Comparison of ENCODE assay signal across 10 cellular contexts in genomic region chr19:2774953-2775555, GRCh38. TPM values are rescaled to one million over a fixed set of nuclear protein-coding genes. Genes with fewer than 3 reads are reported as not detected.
DNase-seq lines count a peak whose midpoint lies in the region; TF ChIP-seq lines count a peak whose summit lies in the region.
"Had no signal": no experiment of that assay in that cellular context is flagged by ENCODE, and none has a peak within 500 bp of the region (broad histone marks: within the 10 kb centered on the region; RNA-seq: fewer than 3 reads in every experiment).

No MANE protein-coding gene starts in this region.

- H3K36me3 Mint-ChIP-seq in T-helper 2 cell treated with Interferon-gamma antibody and Interleukin-4, amounts not matched to agents 5 μg/mL and 100 μg/mL, for 36 hours (ENCODE audit: low read depth): peaks cover 16% of the 10 kb centered on the region

- whole genome bisulfite sequencing in stomach, 5 donors: 82 to 88% (median 83%) methylated on average over 13 to 24 of the region's 24 CpGs

- H3K9me3 ChIP-seq in breast epithelium (no peaks in the 10 kb centered on the region), stomach (no peaks in the 10 kb centered on the region)
- H3K9me3 ChIP-seq: prostate gland had no signal

- H3K9me3 Mint-ChIP-seq in T-helper 2 cell treated with Interferon-gamma antibody and Interleukin-4, amounts not matched to agents 5 μg/mL and 100 μg/mL, for 36 hours: no peaks in the 10 kb centered on the region

- intact Hi-C loops in breast epithelium (cut with DNase I; ENCODE audit: low total_unique reads) (no loop called here), stomach (cut with DNase I; ENCODE audit: low total_unique reads) (no loop called here)

- H3K4me3 ChIP-seq in breast epithelium (peak overlapping the region; percentile 19 to 55 (median 27)), stomach (peak overlapping the region in 1 of 4 donors; percentile 13)
- H3K4me3 ChIP-seq: prostate gland had no signal

- TF ChIP-seq CTCF in breast epithelium (IDR thresholded peaks at IDR 0.05): no peak
- TF ChIP-seq CTCF in stomach (IDR thresholded peaks at IDR 0.05): no peak

- H3K27ac Mint-ChIP-seq in T-helper 2 cell treated with Interferon-gamma antibody and Interleukin-4, amounts not matched to agents 5 μg/mL and 100 μg/mL, for 36 hours: peak overlapping the region; percentile 95

- H3K27me3 Mint-ChIP-seq in T-helper 2 cell treated with Interferon-gamma antibody and Interleukin-4, amounts not matched to agents 5 μg/mL and 100 μg/mL, for 36 hours (ENCODE audit: low read depth): no peaks in the 10 kb centered on the region

- H3K4me3 Mint-ChIP-seq in T-helper 2 cell treated with Interferon-gamma antibody and Interleukin-4, amounts not matched to agents 5 μg/mL and 100 μg/mL, for 36 hours: peak overlapping the region; percentile 84

- peaks cover 21% of the 10 kb centered on the region for H3K4me1 Mint-ChIP-seq in T-helper 2 cell treated with Interferon-gamma antibody and Interleukin-4, amounts not matched to agents 5 μg/mL and 100 μg/mL, for 36 hours (ENCODE audit: low read depth)

- peak overlapping the region; percentile 82 to 92 for H3K27ac ChIP-seq in breast epithelium
- peak overlapping the region; percentile 1 to 82 (median 71) for H3K27ac ChIP-seq in stomach

- DNase-seq in T-helper 2 cell treated with Interferon-gamma antibody and Interleukin-4, amounts not matched to agents 5 μg/mL and 100 μg/mL, for 36 hours (ENCODE audit: low spot score): no peak
- DNase-seq in T-helper 2 cell: no peak
- DNase-seq in breast epithelium (ENCODE audit: low spot score in 2 of 2): peak in 1 of 2 donors; percentile 26
- DNase-seq in lung microvascular endothelial cell (ENCODE audit: low read depth in 2 of 2): peak; percentile 51 to 76
- DNase-seq in stomach: no peak
- DNase-seq in glomerular visceral epithelial cell (ENCODE audit: extremely low spot score): no peak
- no peak for DNase-seq in NOMO-1 treated with DMSO at 0.1 percent for 48 hours (lab: John Stamatoyannopoulos, UW; ENCODE audit: unreplicated experiment)
- no peak for DNase-seq in D341Med (ENCODE audit: low spot score)
- DNase-seq: NCI-H146 had no signal

- TF ChIP-seq POLR2A in breast epithelium (IDR thresholded peaks at IDR 0.05) (no peak), stomach (IDR thresholded peaks at IDR 0.05) (no peak)

- H3K36me3 ChIP-seq in breast epithelium (no peaks in the 10 kb centered on the region), stomach (peaks cover 0 to 40% (median 31%) of the 10 kb centered on the region in 4 donors)
- H3K36me3 ChIP-seq: prostate gland had no signal

- H3K27me3 ChIP-seq in breast epithelium: no peaks in the 10 kb centered on the region
- no peaks in the 10 kb centered on the region for H3K27me3 ChIP-seq in stomach

- H3K4me1 ChIP-seq in breast epithelium: no peaks in the 10 kb centered on the region
- H3K4me1 ChIP-seq in stomach: peaks cover 17 to 67% (median 50%) of the 10 kb centered on the region in 4 donors
- H3K4me1 ChIP-seq: prostate gland had no signal

- TF ChIP-seq EP300 in stomach (IDR thresholded peaks at IDR 0.05): no peak

RNA-seq across cellular contexts. Expression of gene SGTA, which starts 8.0 kb away (rescaled TPM):
- total RNA-seq in breast epithelium (10 to 100 TPM; 40.3 to 45.2 (median 42.1) TPM), lung microvascular endothelial cell (26.8 and 28.4 TPM in 2 replicates), stomach (100 to 1,000 TPM in 1 of 5 donors, 10 to 100 TPM in 4; 18.5 to 173 (median 41.1) TPM)
- polyA plus RNA-seq in stomach: 10 to 100 TPM; 46.1 to 64.8 (median 59.3) TPM

RNA-seq across cellular contexts. Expression of gene THOP1, which starts 10.2 kb away (rescaled TPM):
- total RNA-seq in breast epithelium: 10 to 100 TPM; 26.2 to 40.0 (median 39.1) TPM
- total RNA-seq in lung microvascular endothelial cell: 26.6 and 36.8 TPM in 2 replicates
- 100 to 1,000 TPM in 1 of 5 donors, 10 to 100 TPM in 4; 16.1 to 244 (median 50.8) TPM for total RNA-seq in stomach
- polyA plus RNA-seq in stomach: 10 to 100 TPM; 16.2 to 47.9 (median 46.5) TPM

RNA-seq across cellular contexts. Expression of gene SLC39A3, which starts 35.2 kb away (rescaled TPM):
- total RNA-seq in breast epithelium: 10 to 100 TPM; 23.8 to 36.1 (median 27.2) TPM
- 15.9 and 21.4 TPM in 2 replicates for total RNA-seq in lung microvascular endothelial cell
- 10 to 100 TPM in 2 of 5 donors, 1 to 10 TPM in 2, not detected in 1; 3.6 to 33.6 (median 16.4) TPM for total RNA-seq in stomach
- 10 to 100 TPM in 2 of 3 donors, 1 to 10 TPM in 1; 7.3 to 26.7 (median 14.9) TPM for polyA plus RNA-seq in stomach

RNA-seq across cellular contexts. Expression of gene ZNF554, which starts 44.6 kb away (rescaled TPM):
- total RNA-seq in breast epithelium (10 to 100 TPM in 1 of 3 donors, 1 to 10 TPM in 2; 2.1 to 10.4 (median 7.5) TPM), lung microvascular endothelial cell (2.2 and 3.2 TPM in 2 replicates), stomach (10 to 100 TPM in 2 of 5 donors, 1 to 10 TPM in 2, under 1 TPM in 1; 0.58 to 21.4 (median 7.5) TPM)
- polyA plus RNA-seq in stomach: 1 to 10 TPM; 1.6 to 2.7 (median 2.2) TPM

RNA-seq across cellular contexts. Expression of gene DIRAS1, which starts 53.9 kb away (rescaled TPM):
- total RNA-seq in breast epithelium (1 to 10 TPM in 2 of 3 donors, under 1 TPM in 1; 0.64 to 3.7 (median 3.6) TPM), lung microvascular endothelial cell (under 0.01 and 0.22 TPM in 2 replicates), stomach (1 to 10 TPM in 2 of 5 donors, under 1 TPM in 2, not detected in 1; 0.73 to 2.9 (median 1.0) TPM)
- polyA plus RNA-seq in stomach: 1 to 10 TPM; 2.1 to 8.4 (median 2.8) TPM

Comparison
In these comparisons a context has a peak if more than half of its experiments do, and no peak if none do; other contexts are left out.
1. DNase-seq: peak in lung microvascular endothelial cell (2 of 2); none in T-helper 2 cell treated with Interferon-gamma antibody and Interleukin-4, amounts not matched to agents 5 μg/mL and 100 μg/mL, for 36 hours (single experiment), T-helper 2 cell (0 of 5), stomach (single experiment), glomerular visceral epithelial cell (single experiment), NOMO-1 treated with DMSO at 0.1 percent for 48 hours (single experiment) and D341Med (single experiment).